ENCODE assay signal across 12 cellular contexts in the genomic region with DNA sequence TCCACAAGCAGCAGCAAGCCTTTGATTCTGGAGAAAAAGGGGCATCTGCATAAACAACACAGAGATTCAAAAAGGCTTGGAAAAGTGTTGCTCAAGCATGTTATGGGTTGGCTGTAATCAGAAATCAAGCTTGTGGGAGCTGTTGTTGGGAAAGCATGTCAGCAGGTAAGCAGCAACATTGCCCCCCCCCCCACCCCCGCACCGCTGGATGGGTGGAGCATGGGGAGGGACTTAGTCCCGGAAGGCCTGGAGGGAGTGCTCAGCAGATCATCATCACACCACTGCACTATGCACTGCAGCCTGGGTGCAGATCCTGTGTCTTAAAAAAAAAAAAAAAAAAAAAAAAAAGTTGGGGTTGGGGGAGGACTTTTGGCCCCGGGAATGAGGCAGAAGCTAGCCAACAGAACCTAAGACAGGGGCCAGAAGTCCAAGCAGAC. TPM values are rescaled to one million over a fixed set of nuclear protein-coding genes. Genes with fewer than 3 reads are reported as not detected.
A peak's percentile ranks its signal among the peaks of the same experiment; 100 is the strongest.
DNase-seq lines count a peak whose midpoint lies in the region; ATAC-seq, FAIRE-seq and TF ChIP-seq lines count a peak whose summit lies in the region.
"Had no signal": no experiment of that assay in that cellular context is flagged by ENCODE, and none has a peak within 500 bp of the region (broad histone marks: within the 10 kb centered on the region; RNA-seq: fewer than 3 reads in every experiment).

No MANE protein-coding gene starts in this region.

- 27 to 28% methylated on average over 4 of the region's 4 CpGs for WGBS in pancreas, 2 donors

- POLR2A ChIA-PET in GM10248 (lab: Yijun Ruan, JAX), result no interaction called here

- H3K27ac ChIP-seq in pancreas, result no peak overlapping the region

- H3K4me3 ChIP-seq in H7 (ENCODE audit: insufficient read depth, low read depth, low read length) (no peak overlapping the region), epithelial cell of esophagus (ENCODE audit: low read length) (no peak overlapping the region), pancreas (no peak overlapping the region)

- intact Hi-C loops in pancreas (cut with DNase I), result no loop called here

- TF ChIP-seq CTCF in epithelial cell of esophagus (IDR thresholded peaks at IDR 0.05; ENCODE audit: insufficient read depth, low read depth, low read length, missing control alignments), result no peak
- no peak for TF ChIP-seq CTCF in pancreas (IDR thresholded peaks at IDR 0.05)
- TF ChIP-seq CTCF in GM10248 (IDR thresholded peaks at IDR 0.05; ENCODE audit: control extremely low read depth, extremely low read depth, low read depth, missing control alignments), result no peak

- DNase-seq in H7 (peak; percentile 65), NCI-H774 (lab: John Stamatoyannopoulos, UW) (peak; percentile 24), epithelial cell of esophagus (ENCODE audit: low read depth) (peak; percentile 88), pancreas (no peak), NCI-H345 (lab: John Stamatoyannopoulos, UW) (no peak), GM10248 (ENCODE audit: extremely low spot score) (no peak)
- no peak for DNase-seq in effector CD8-positive, alpha-beta T cell (lab: John Stamatoyannopoulos, UW)
- DNase-seq: activated T-cell treated with anti-CD3 and anti-CD28 coated beads, Interleukin-2, amount 50 U/mL, for 24 hours; amniotic stem cell; NCI-H1694; NK-92 treated with Interleukin-12 subunit alpha and Interleukin-12 subunit beta, amount 100 ng/mL, for 24 hours had no signal

- CTCF ChIA-PET in GM10248 (lab: Yijun Ruan, JAX), result interaction anchor here (1.7 kb wide), 1 partner anchor 11 kb away, joined by 4 read pairs; no protein-coding TSS in a partner anchor

- ATAC-seq in pancreas, result peak in 3 of 4 donors; percentile 46 to 58 (median 47)
- ATAC-seq: activated CD4-positive, CD25-positive, alpha-beta regulatory T cell treated with anti-CD3 and anti-CD28 coated beads, Interleukin-2, amount 50 U/mL, for 24 hours had no signal

- H3K9me3 ChIP-seq in pancreas, result no peaks in the 10 kb centered on the region

- H3K27me3 ChIP-seq in H7 (ENCODE audit: control insufficient read depth, insufficient read depth, low read length) (no peaks in the 10 kb centered on the region), pancreas (no peaks in the 10 kb centered on the region)

- H3K4me1 ChIP-seq in pancreas, result no peaks in the 10 kb centered on the region

- FAIRE-seq in pancreas (lab: Jason Lieb, UNC), result no peak

- H3K36me3 ChIP-seq in H7 (replicated peaks; ENCODE audit: control insufficient read depth, insufficient read depth, low read length), result no peaks in the 10 kb centered on the region
- no peaks in the 10 kb centered on the region for H3K36me3 ChIP-seq in pancreas

RNA-seq across cellular contexts. Expression of gene AKAP1, which starts 16.8 kb away (rescaled TPM):
- 62.6 and 67.8 TPM in 2 replicates for total RNA-seq in H7 (2014; rRNA removed; shearing (Covaris generic))
- total RNA-seq in pancreas, result 10 to 100 TPM; 13.9 to 23.8 (median 18.0) TPM
- 10 to 100 TPM in 1 of 2 donors, 1 to 10 TPM in 1; 9.8 to 12.8 TPM for polyA plus RNA-seq in pancreas

Comparison
In these comparisons a context has a peak if more than half of its experiments do, and no peak if none do; other contexts are left out.
1. DNase-seq: peak in H7 (single experiment), NCI-H774 (single experiment) and epithelial cell of esophagus (single experiment); none in pancreas (0 of 6), NCI-H345 (single experiment), GM10248 (single experiment) and effector CD8-positive, alpha-beta T cell (single experiment).